1 cellular context compared by ENCODE assay signal in the genomic region with DNA sequence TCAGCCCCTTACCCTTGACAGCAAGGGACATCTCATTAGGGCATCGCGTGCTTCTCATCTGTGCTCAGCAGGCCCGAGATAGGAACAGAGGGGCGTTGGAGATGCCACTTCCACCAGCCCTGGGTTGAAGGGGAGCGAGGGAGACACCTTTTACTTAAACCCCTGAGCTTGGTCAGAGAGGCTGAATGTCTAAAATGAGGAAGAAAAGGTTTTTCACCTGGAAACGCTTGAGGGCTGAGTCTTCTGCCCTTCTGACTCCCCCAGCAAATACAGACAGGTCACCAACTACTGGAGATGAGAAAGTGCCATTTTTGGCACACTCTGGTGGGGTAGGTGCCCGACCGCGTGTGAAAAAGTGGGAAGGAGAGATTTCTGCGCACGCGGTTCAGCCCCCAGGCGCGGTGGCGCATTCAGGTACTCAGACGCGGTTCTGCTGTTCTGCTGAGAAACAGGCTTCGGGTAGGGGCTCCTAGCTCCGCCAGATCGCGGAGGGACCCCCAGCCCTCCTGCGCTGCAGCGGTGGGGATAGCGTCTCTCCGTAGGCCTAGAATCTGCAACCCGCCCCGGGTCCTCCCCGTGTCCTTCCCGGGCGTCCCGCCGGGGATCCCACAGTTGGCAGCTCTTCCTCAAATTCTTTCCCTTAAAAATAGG.
TF ChIP-seq lines count a peak whose summit lies in the region.

No MANE protein-coding gene starts in this region.

TF ChIP-seq in GM23338, 12 proteins besides CTCF, POLR2A, EP300 and RAD21 (continued from another document):
- TF ChIP-seq, protein P1, sequence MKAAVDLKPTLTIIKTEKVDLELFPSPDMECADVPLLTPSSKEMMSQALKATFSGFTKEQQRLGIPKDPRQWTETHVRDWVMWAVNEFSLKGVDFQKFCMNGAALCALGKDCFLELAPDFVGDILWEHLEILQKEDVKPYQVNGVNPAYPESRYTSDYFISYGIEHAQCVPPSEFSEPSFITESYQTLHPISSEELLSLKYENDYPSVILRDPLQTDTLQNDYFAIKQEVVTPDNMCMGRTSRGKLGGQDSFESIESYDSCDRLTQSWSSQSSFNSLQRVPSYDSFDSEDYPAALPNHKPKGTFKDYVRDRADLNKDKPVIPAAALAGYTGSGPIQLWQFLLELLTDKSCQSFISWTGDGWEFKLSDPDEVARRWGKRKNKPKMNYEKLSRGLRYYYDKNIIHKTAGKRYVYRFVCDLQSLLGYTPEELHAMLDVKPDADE (IDR thresholded peaks at IDR 0.05): no peak
- TF ChIP-seq EZH2 (IDR thresholded peaks at IDR 0.05; ENCODE audit: low read depth, unreplicated experiment): peak; percentile 97
- no peak for TF ChIP-seq ZNF462 (CRISPR knock-in tag; IDR thresholded peaks at IDR 0.05)
- peak; percentile 64 for TF ChIP-seq EZH2phosphoT487 (IDR thresholded peaks at IDR 0.05; ENCODE audit: unreplicated experiment)
